ENCODE assay signal across 9 cellular contexts in the genomic region with DNA sequence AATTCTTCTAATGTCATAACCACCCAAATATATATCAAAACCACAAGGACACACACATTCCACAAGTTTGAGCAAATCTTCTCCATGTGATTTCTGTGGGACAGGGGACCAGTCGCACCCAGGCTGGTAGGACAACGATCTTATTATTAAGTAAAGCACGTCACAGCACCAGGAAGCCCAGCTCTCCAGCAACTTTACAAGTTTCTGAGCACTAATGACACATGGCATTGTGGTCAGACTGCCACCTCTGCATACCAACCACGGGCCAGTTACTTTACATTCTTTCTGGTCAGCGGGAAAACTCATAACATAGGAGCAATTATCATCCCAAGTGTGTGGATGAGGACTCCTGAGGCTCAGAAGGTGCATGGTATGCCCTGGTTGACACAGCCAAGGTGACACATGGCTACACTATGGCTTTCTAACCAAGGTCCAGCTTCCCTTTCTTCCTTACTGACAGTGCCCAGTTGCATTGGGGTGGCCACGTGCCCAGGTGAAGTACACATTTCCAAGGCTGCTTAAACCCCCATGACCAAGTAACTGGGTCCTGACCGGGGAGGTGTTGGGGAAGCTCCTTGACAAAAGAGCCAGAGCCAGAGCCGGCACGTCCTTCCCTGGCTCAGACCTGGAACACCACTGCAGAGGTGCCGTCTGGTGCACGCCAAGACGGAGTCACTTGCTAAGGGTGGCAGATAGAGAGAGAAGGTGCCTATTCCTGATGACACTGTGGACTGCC. TPM values are rescaled to one million over a fixed set of nuclear protein-coding genes. Genes with fewer than 3 reads are reported as not detected.
DNase-seq lines count a peak whose midpoint lies in the region; ATAC-seq and TF ChIP-seq lines count a peak whose summit lies in the region.
"Had no signal": no experiment of that assay in that cellular context is flagged by ENCODE, and none has a peak within 500 bp of the region (broad histone marks: within the 10 kb centered on the region; RNA-seq: fewer than 3 reads in every experiment).

No MANE protein-coding gene starts in this region.

- ATAC-seq in GM18873 (IDR thresholded peaks at IDR 0.05; ENCODE audit: low FRiP score, unreplicated experiment) = no peak
- ATAC-seq in HG03135 (IDR thresholded peaks at IDR 0.05; ENCODE audit: unreplicated experiment) = no peak
- no peak for ATAC-seq in HG03025 (IDR thresholded peaks at IDR 0.05; ENCODE audit: low FRiP score, unreplicated experiment)

- H3K27me3 ChIP-seq in muscle layer of duodenum (ENCODE audit: low read depth, low read length) (no peaks in the 10 kb centered on the region), ovary (no peaks in the 10 kb centered on the region)

- H3K4me3 ChIP-seq in muscle layer of duodenum (ENCODE audit: low read depth in 1 of 2, low read length in 2 of 2) (no peak overlapping the region), ovary (no peak overlapping the region)

- TF ChIP-seq CTCF in 22Rv1 (IDR thresholded peaks at IDR 0.05) = no peak
- no peak for TF ChIP-seq CTCF in ovary (IDR thresholded peaks at IDR 0.05)

- H3K36me3 ChIP-seq in muscle layer of duodenum (ENCODE audit: control insufficient read depth in 1 of 2, insufficient read depth in 2 of 2, low read length in 2 of 2) (no peaks in the 10 kb centered on the region), ovary (no peaks in the 10 kb centered on the region)

- WGBS in ovary, 3 donors = 80 to 86% (median 83%) methylated on average over 12 of the region's 12 CpGs

- H3K4me1 ChIP-seq in muscle layer of duodenum (ENCODE audit: control insufficient read depth in 1 of 2, insufficient read depth in 2 of 2, low read length in 2 of 2) = peaks cover 18 to 28% of the 10 kb centered on the region in 2 donors
- peaks cover 17% of the 10 kb centered on the region for H3K4me1 ChIP-seq in ovary (ENCODE audit: insufficient read depth)

- intact Hi-C loops in ovary (cut with DNase I) = no loop called here

- TF ChIP-seq POLR2A in ovary (IDR thresholded peaks at IDR 0.05) = no peak

- DNase-seq in M059J (ENCODE audit: low read depth) = peak; percentile 93
- peak; percentile 68 for DNase-seq in epithelial cell of prostate (ENCODE audit: low read depth, low spot score)
- DNase-seq in ovary = no peak
- DNase-seq: NCI-H1417 had no signal

- TF ChIP-seq EP300 in ovary (IDR thresholded peaks at IDR 0.05) = no peak

- no peaks in the 10 kb centered on the region for H3K9me3 ChIP-seq in muscle layer of duodenum (ENCODE audit: control insufficient read depth in 1 of 2, low read length in 2 of 2)
- H3K9me3 ChIP-seq in ovary = no peaks in the 10 kb centered on the region

- H3K27ac ChIP-seq in 22Rv1 (peak overlapping the region; percentile 79), epithelial cell of prostate (peak overlapping the region; percentile 61), muscle layer of duodenum (ENCODE audit: low read length) (peak overlapping the region; percentile 74), ovary (no peak overlapping the region)

RNA-seq across cellular contexts. Expression of gene LATS2, which starts 27.4 kb away (rescaled TPM):
- 6.1 and 9.9 TPM in 2 replicates for total RNA-seq in M059J (2014; rRNA removed; shearing (Covaris generic))
- 10 to 100 TPM; 17.2 to 41.9 (median 24.2) TPM for total RNA-seq in ovary
- polyA plus RNA-seq in ovary = 10 to 100 TPM; 12.5 to 19.1 TPM

Comparison
In these comparisons a context has a peak if more than half of its experiments do, and no peak if none do; other contexts are left out.
1. H3K27ac ChIP-seq: peak in 22Rv1 (single experiment), epithelial cell of prostate (single experiment) and muscle layer of duodenum (single experiment); none in ovary (0 of 2).
2. DNase-seq: peak in M059J (single experiment) and epithelial cell of prostate (single experiment); none in ovary (0 of 5).